Comparison of ENCODE assay signal across 10 cellular contexts in genomic region chr11:66641834-66642233, GRCh38. TPM values are rescaled to one million over a fixed set of nuclear protein-coding genes. Genes with fewer than 3 reads are reported as not detected.
DNase-seq lines count a peak whose midpoint lies in the region; ATAC-seq and TF ChIP-seq lines count a peak whose summit lies in the region.
"Had no signal": no experiment of that assay in that cellular context is flagged by ENCODE, and none has a peak within 500 bp of the region (broad histone marks: within the 10 kb centered on the region; RNA-seq: fewer than 3 reads in every experiment).

No MANE protein-coding gene starts in this region.

- no peak for DNase-seq in activated T-cell treated with anti-CD3 and anti-CD28 coated beads, Interleukin-2, amount 50 U/mL, for 4 hours
- no peak for DNase-seq in activated T-cell treated with anti-CD3 and anti-CD28 coated beads, Interleukin-2, amount 50 U/mL, for 48 hours
- no peak for DNase-seq in activated CD4-positive, alpha-beta memory T cell treated with anti-CD3 and anti-CD28 coated beads for 36 hours
- no peak for DNase-seq in suprapubic skin (ENCODE audit: low spot score in 2 of 2)
- DNase-seq: RPMI8226 had no signal

- H3K27ac Mint-ChIP-seq in activated CD4-positive, alpha-beta memory T cell treated with anti-CD3 and anti-CD28 coated beads for 36 hours, result peak overlapping the region; percentile 13

- ATAC-seq in activated T-cell treated with anti-CD3 and anti-CD28 coated beads, Interleukin-2, amount 50 U/mL, for 4 hours, result no peak
- no peak for ATAC-seq in GM21786 (IDR thresholded peaks at IDR 0.05; ENCODE audit: unreplicated experiment)
- no peak for ATAC-seq in HG02870 (IDR thresholded peaks at IDR 0.05; ENCODE audit: unreplicated experiment)
- no peak for ATAC-seq in HG03378 (IDR thresholded peaks at IDR 0.05; ENCODE audit: unreplicated experiment)

- no peak overlapping the region for H3K27ac ChIP-seq in iPS-20b (ENCODE audit: low read length)
- H3K27ac ChIP-seq in suprapubic skin, result no peak overlapping the region

- intact Hi-C loops in activated CD4-positive, alpha-beta memory T cell treated with anti-CD3 and anti-CD28 coated beads for 36 hours (cut with micrococcal nuclease), result no loop called here

- H3K27me3 Mint-ChIP-seq in activated T-cell treated with anti-CD3 and anti-CD28 coated beads, Interleukin-2, amount 50 U/mL, for 4 hours (ENCODE audit: low read depth), result no peaks in the 10 kb centered on the region
- no peaks in the 10 kb centered on the region for H3K27me3 Mint-ChIP-seq in activated CD4-positive, alpha-beta memory T cell treated with anti-CD3 and anti-CD28 coated beads for 36 hours

- H3K9me3 Mint-ChIP-seq in activated T-cell treated with anti-CD3 and anti-CD28 coated beads, Interleukin-2, amount 50 U/mL, for 4 hours, result no peaks in the 10 kb centered on the region
- H3K9me3 Mint-ChIP-seq in activated CD4-positive, alpha-beta memory T cell treated with anti-CD3 and anti-CD28 coated beads for 36 hours, result no peaks in the 10 kb centered on the region

- POLR2A ChIA-PET in activated CD4-positive, alpha-beta memory T cell treated with anti-CD3 and anti-CD28 coated beads for 36 hours (lab: Charles Lee), result interaction anchor here (0.7 to 6.6 kb wide), 3 partner anchors 11 to 37 kb away, joined by 3 to 140 read pairs (median 3); partner anchors contain the start of gene RBM14

- TF ChIP-seq CTCF in suprapubic skin (IDR thresholded peaks at IDR 0.05), result no peak

- peaks cover 81% of the 10 kb centered on the region for H3K36me3 Mint-ChIP-seq in activated T-cell treated with anti-CD3 and anti-CD28 coated beads, Interleukin-2, amount 50 U/mL, for 4 hours (ENCODE audit: insufficient read depth)
- H3K36me3 Mint-ChIP-seq in activated CD4-positive, alpha-beta memory T cell treated with anti-CD3 and anti-CD28 coated beads for 36 hours, result peaks cover 84% of the 10 kb centered on the region

- no peaks in the 10 kb centered on the region for H3K27me3 ChIP-seq in iPS-20b (ENCODE audit: insufficient read depth, low read length)
- H3K27me3 ChIP-seq in suprapubic skin, result no peaks in the 10 kb centered on the region

- no peak for TF ChIP-seq EP300 in suprapubic skin (IDR thresholded peaks at IDR 0.05)

- H3K36me3 ChIP-seq in iPS-20b (ENCODE audit: insufficient read depth, low read depth, low read length) (peaks cover 78% of the 10 kb centered on the region), suprapubic skin (peaks cover 56% of the 10 kb centered on the region)

- no peak overlapping the region for H3K9ac ChIP-seq in iPS-20b (ENCODE audit: low read depth, low read length)

- H3K4me3 ChIP-seq in iPS-20b (ENCODE audit: low read length) (peak overlapping the region; percentile 94), suprapubic skin (peak overlapping the region; percentile 62)

- WGBS in suprapubic skin, result 26% methylated on average over 3 of the region's 3 CpGs

- peak overlapping the region; percentile 97 for H3K4me3 Mint-ChIP-seq in activated T-cell treated with anti-CD3 and anti-CD28 coated beads, Interleukin-2, amount 50 U/mL, for 4 hours
- peak overlapping the region; percentile 40 for H3K4me3 Mint-ChIP-seq in activated CD4-positive, alpha-beta memory T cell treated with anti-CD3 and anti-CD28 coated beads for 36 hours

- peaks cover 85% of the 10 kb centered on the region for H3K4me1 Mint-ChIP-seq in activated T-cell treated with anti-CD3 and anti-CD28 coated beads, Interleukin-2, amount 50 U/mL, for 4 hours (ENCODE audit: low read depth)
- H3K4me1 Mint-ChIP-seq in activated CD4-positive, alpha-beta memory T cell treated with anti-CD3 and anti-CD28 coated beads for 36 hours (ENCODE audit: low read depth), result peaks cover 87% of the 10 kb centered on the region

- no peak for TF ChIP-seq POLR2A in suprapubic skin (IDR thresholded peaks at IDR 0.05)

- CTCF ChIA-PET in activated CD4-positive, alpha-beta memory T cell treated with anti-CD3 and anti-CD28 coated beads for 36 hours (lab: Charles Lee), result no interaction called here

- H3K9me3 ChIP-seq in iPS-20b (ENCODE audit: insufficient read depth, low read depth, low read length), result no peaks in the 10 kb centered on the region
- H3K9me3 ChIP-seq in suprapubic skin, result no peaks in the 10 kb centered on the region

- H3K4me1 ChIP-seq in iPS-20b (ENCODE audit: insufficient read depth, low read length) (peaks cover 30% of the 10 kb centered on the region; the same call in 1 of the 2 replicates), suprapubic skin (peaks cover 81% of the 10 kb centered on the region)

RNA-seq across cellular contexts. Expression of gene RBM4, which starts 3.3 kb away (rescaled TPM):
- total RNA-seq in activated T-cell treated with anti-CD3 and anti-CD28 coated beads, Interleukin-2, amount 50 U/mL, for 4 hours, result 100 to 1,000 TPM; 135 to 150 (median 138) TPM
- 10 to 100 TPM; 87.0 to 94.0 TPM for total RNA-seq in activated CD4-positive, alpha-beta memory T cell treated with anti-CD3 and anti-CD28 coated beads for 36 hours
- total RNA-seq in suprapubic skin, result 10 to 100 TPM; 82.5 to 100.0 (median 91.4) TPM

RNA-seq across cellular contexts. Expression of gene RBM14, which starts 25.4 kb away (rescaled TPM):
- total RNA-seq in activated T-cell treated with anti-CD3 and anti-CD28 coated beads, Interleukin-2, amount 50 U/mL, for 4 hours, result 100 to 1,000 TPM; 201 to 223 (median 206) TPM
- 100 to 1,000 TPM; 114 to 121 TPM for total RNA-seq in activated CD4-positive, alpha-beta memory T cell treated with anti-CD3 and anti-CD28 coated beads for 36 hours
- 10 to 100 TPM; 53.2 to 96.1 (median 84.5) TPM for total RNA-seq in suprapubic skin

RNA-seq across cellular contexts. Expression of gene RBM4B, which starts 35.9 kb away (rescaled TPM):
- 10 to 100 TPM in 2 of 3 donors, 1 to 10 TPM in 1; 9.0 to 14.9 (median 12.5) TPM for total RNA-seq in activated T-cell treated with anti-CD3 and anti-CD28 coated beads, Interleukin-2, amount 50 U/mL, for 4 hours
- 10 to 100 TPM; 10.9 to 11.7 TPM for total RNA-seq in activated CD4-positive, alpha-beta memory T cell treated with anti-CD3 and anti-CD28 coated beads for 36 hours
- total RNA-seq in suprapubic skin, result 10 to 100 TPM; 16.7 to 27.1 (median 22.0) TPM

RNA-seq across cellular contexts. Expression of gene CCS, which starts 48.8 kb away (rescaled TPM):
- 10 to 100 TPM; 24.5 to 25.3 (median 25.1) TPM for total RNA-seq in activated T-cell treated with anti-CD3 and anti-CD28 coated beads, Interleukin-2, amount 50 U/mL, for 4 hours
- total RNA-seq in activated CD4-positive, alpha-beta memory T cell treated with anti-CD3 and anti-CD28 coated beads for 36 hours, result 10 to 100 TPM; 24.2 to 26.9 TPM
- total RNA-seq in suprapubic skin, result 10 to 100 TPM; 14.1 to 36.3 (median 20.2) TPM

RNA-seq across cellular contexts. Expression of gene CCDC87, which starts 49.0 kb away (rescaled TPM):
- total RNA-seq in activated T-cell treated with anti-CD3 and anti-CD28 coated beads, Interleukin-2, amount 50 U/mL, for 4 hours, result under 1 TPM; 0.08 to 0.16 (median 0.13) TPM
- under 1 TPM; 0.12 to 0.24 TPM for total RNA-seq in activated CD4-positive, alpha-beta memory T cell treated with anti-CD3 and anti-CD28 coated beads for 36 hours
- under 1 TPM in 2 of 4 donors, not detected in 2; 0.30 to 0.55 TPM for total RNA-seq in suprapubic skin
- total RNA-seq: Daoy had no signal
